1 cellular context compared by ENCODE assay signal in genomic region chr18:23209031-23209430, GRCh38.
A peak's percentile ranks its signal among the peaks of the same experiment; 100 is the strongest.
TF ChIP-seq lines count a peak whose summit lies in the region.

No MANE protein-coding gene starts in this region.

TF ChIP-seq in IMR-90, 13 proteins besides CTCF, POLR2A, EP300 and RAD21:
- TF ChIP-seq FOS (IDR thresholded peaks at IDR 0.05; ENCODE audit: low read depth, low read length) (no peak), CEBPB (IDR thresholded peaks at IDR 0.05; ENCODE audit: low read depth, low read length) (peak; percentile 45; the same call in 1 of the 2 replicates), CHD1 (IDR thresholded peaks at IDR 0.05; ENCODE audit: low read depth, low read length) (no peak), BHLHE40 (IDR thresholded peaks at IDR 0.05; ENCODE audit: low read depth, low read length) (no peak)
